In the genomic region with DNA sequence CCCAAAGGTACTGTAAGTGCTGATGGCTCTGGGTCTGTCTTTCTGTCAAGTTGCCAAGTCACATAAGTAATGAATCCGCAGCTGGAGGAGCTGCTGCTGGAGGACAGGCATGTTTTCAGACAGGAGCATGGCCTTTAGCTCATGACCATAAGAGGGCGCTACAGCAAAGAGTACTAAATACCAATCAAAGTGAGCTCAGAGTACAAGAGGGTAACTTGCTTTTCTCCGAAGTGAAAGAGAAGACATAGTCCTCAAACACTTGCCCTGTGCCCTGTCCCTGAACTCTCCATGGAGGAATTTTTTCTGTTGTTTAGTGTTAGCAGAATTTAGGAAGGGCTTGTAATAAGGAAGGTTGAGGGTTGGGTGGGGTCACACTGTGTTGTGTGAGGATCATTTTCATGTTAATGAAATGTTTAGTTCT, we compare ENCODE assay signal across 8 cellular contexts. TPM values are rescaled to one million over a fixed set of nuclear protein-coding genes. Genes with fewer than 3 reads are reported as not detected.
DNase-seq lines count a peak whose midpoint lies in the region; ATAC-seq, FAIRE-seq and TF ChIP-seq lines count a peak whose summit lies in the region.

No MANE protein-coding gene starts in this region.

- H3K4me3 Mint-ChIP-seq in activated T-helper 1 cell treated with anti-CD3 and anti-CD28 coated beads, Interleukin-12 subunit alpha, Interleukin-12 subunit beta, Interleukin-2, Interleukin-4 antibody, amounts not matched to agents 30 ng/mL and 10 ng/mL and 1 ng/mL, durations not matched to agents 14 hours and 24 hours and 36 hours = no peak overlapping the region

- no peak overlapping the region for H3K27ac Mint-ChIP-seq in activated T-helper 1 cell treated with anti-CD3 and anti-CD28 coated beads, Interleukin-12 subunit alpha, Interleukin-12 subunit beta, Interleukin-2, Interleukin-4 antibody, amounts not matched to agents 30 ng/mL and 10 ng/mL and 1 ng/mL, durations not matched to agents 14 hours and 24 hours and 36 hours

- H3K4me1 ChIP-seq in heart right ventricle = peaks cover 3 to 70% (median 52%) of the 10 kb centered on the region in 9 donors

- H3K4me3 ChIP-seq in AG10803 (ENCODE audit: low read length) (no peak overlapping the region), heart right ventricle (no peak overlapping the region)

- peak; percentile 36 for FAIRE-seq in GM18507 (lab: Jason Lieb, UNC)

- no peaks in the 10 kb centered on the region for H3K27me3 Mint-ChIP-seq in activated T-helper 1 cell treated with anti-CD3 and anti-CD28 coated beads, Interleukin-12 subunit alpha, Interleukin-12 subunit beta, Interleukin-2, Interleukin-4 antibody, amounts not matched to agents 30 ng/mL and 10 ng/mL and 1 ng/mL, durations not matched to agents 14 hours and 24 hours and 36 hours (ENCODE audit: insufficient read depth)

- H3K27ac ChIP-seq in heart right ventricle = peak overlapping the region; percentile 53 to 94 (median 76)

- no peaks in the 10 kb centered on the region for H3K9me3 Mint-ChIP-seq in activated T-helper 1 cell treated with anti-CD3 and anti-CD28 coated beads, Interleukin-12 subunit alpha, Interleukin-12 subunit beta, Interleukin-2, Interleukin-4 antibody, amounts not matched to agents 30 ng/mL and 10 ng/mL and 1 ng/mL, durations not matched to agents 14 hours and 24 hours and 36 hours

- no peaks in the 10 kb centered on the region for H3K9me3 ChIP-seq in heart right ventricle

- ATAC-seq in heart right ventricle (peak in 6 of 8 donors; percentile 5 to 32 (median 20)), HG03097 (IDR thresholded peaks at IDR 0.05; ENCODE audit: low FRiP score, unreplicated experiment) (no peak), GM18861 (IDR thresholded peaks at IDR 0.05; ENCODE audit: unreplicated experiment) (no peak)

- H3K36me3 ChIP-seq in heart right ventricle = peaks cover 0 to 100% (median 70%) of the 10 kb centered on the region in 9 donors

- TF ChIP-seq CTCF in AG10803 (conservative IDR thresholded peaks at IDR 0.05; ENCODE audit: low read length) (peak; percentile 53), heart right ventricle (IDR thresholded peaks at IDR 0.05) (peak; percentile 34 to 74 (median 62))

- WGBS in heart right ventricle, 2 donors = 24 to 34% methylated on average over 3 of the region's 3 CpGs

- intact Hi-C loops in activated T-helper 1 cell treated with anti-CD3 and anti-CD28 coated beads, Interleukin-12 subunit alpha, Interleukin-12 subunit beta, Interleukin-2, Interleukin-4 antibody, amounts not matched to agents 30 ng/mL and 10 ng/mL and 1 ng/mL, durations not matched to agents 14 hours and 24 hours and 36 hours (cut with micrococcal nuclease) = loop anchor here (1.0 kb wide), 2 partner anchors 39 to 173 kb away; no protein-coding TSS in a partner anchor
- intact Hi-C loops in heart right ventricle (cut with DNase I) = loop anchor here in 5 of 10 donors (5.0 kb wide), 1 partner anchor 37 kb away; no protein-coding TSS in a partner anchor

- peak; percentile 29 for DNase-seq in AG10803 (ENCODE audit: low read depth)
- DNase-seq in GM18507 (ENCODE audit: extremely low spot score, insufficient read length, low read depth) = no peak
- DNase-seq in NCI-H524 treated with DMSO at 0.1 percent for 48 hours (lab: John Stamatoyannopoulos, UW) = peak; percentile 28
- peak; percentile 33 for DNase-seq in activated T-helper 1 cell treated with anti-CD3 and anti-CD28 coated beads, Interleukin-12 subunit alpha, Interleukin-12 subunit beta, Interleukin-2, Interleukin-4 antibody, amounts not matched to agents 30 ng/mL and 10 ng/mL and 1 ng/mL, durations not matched to agents 14 hours and 24 hours and 36 hours (ENCODE audit: low spot score)
- no peak for DNase-seq in heart right ventricle
- DNase-seq in renal cortical epithelial cell (ENCODE audit: low read depth) = peak; percentile 63

- H3K4me1 Mint-ChIP-seq in activated T-helper 1 cell treated with anti-CD3 and anti-CD28 coated beads, Interleukin-12 subunit alpha, Interleukin-12 subunit beta, Interleukin-2, Interleukin-4 antibody, amounts not matched to agents 30 ng/mL and 10 ng/mL and 1 ng/mL, durations not matched to agents 14 hours and 24 hours and 36 hours (ENCODE audit: low read depth) = peaks cover 20% of the 10 kb centered on the region

- peaks cover 72% of the 10 kb centered on the region for H3K36me3 Mint-ChIP-seq in activated T-helper 1 cell treated with anti-CD3 and anti-CD28 coated beads, Interleukin-12 subunit alpha, Interleukin-12 subunit beta, Interleukin-2, Interleukin-4 antibody, amounts not matched to agents 30 ng/mL and 10 ng/mL and 1 ng/mL, durations not matched to agents 14 hours and 24 hours and 36 hours (ENCODE audit: low read depth)

- no peaks in the 10 kb centered on the region for H3K27me3 ChIP-seq in heart right ventricle

RNA-seq across cellular contexts. Expression of gene EML6, which starts 58.0 kb away (rescaled TPM):
- 0.37 and 0.44 TPM in 2 replicates for total RNA-seq in activated T-helper 1 cell treated with anti-CD3 and anti-CD28 coated beads, Interleukin-12 subunit alpha, Interleukin-12 subunit beta, Interleukin-2, Interleukin-4 antibody, amounts not matched to agents 30 ng/mL and 10 ng/mL and 1 ng/mL, durations not matched to agents 14 hours and 24 hours and 36 hours
- 1 to 10 TPM in 2 of 10 donors, under 1 TPM in 8; 0.12 to 1.5 (median 0.32) TPM for total RNA-seq in heart right ventricle
- under 1 TPM; 0.07 to 0.22 TPM for polyA plus RNA-seq in heart right ventricle
- total RNA-seq in renal cortical epithelial cell = 1.6 and 1.7 TPM in 2 replicates

Comparison
In these comparisons a context has a peak if more than half of its experiments do, and no peak if none do; other contexts are left out.
1. DNase-seq: peak in AG10803 (single experiment), NCI-H524 treated with DMSO at 0.1 percent for 48 hours (single experiment), activated T-helper 1 cell treated with anti-CD3 and anti-CD28 coated beads, Interleukin-12 subunit alpha, Interleukin-12 subunit beta, Interleukin-2, Interleukin-4 antibody, amounts not matched to agents 30 ng/mL and 10 ng/mL and 1 ng/mL, durations not matched to agents 14 hours and 24 hours and 36 hours (single experiment) and renal cortical epithelial cell (single experiment); none in GM18507 (single experiment) and heart right ventricle (0 of 2).
2. ATAC-seq: peak in heart right ventricle (6 of 8); none in HG03097 (single experiment) and GM18861 (single experiment).